ENCODE assay signal across 21 cellular contexts in the genomic region with DNA sequence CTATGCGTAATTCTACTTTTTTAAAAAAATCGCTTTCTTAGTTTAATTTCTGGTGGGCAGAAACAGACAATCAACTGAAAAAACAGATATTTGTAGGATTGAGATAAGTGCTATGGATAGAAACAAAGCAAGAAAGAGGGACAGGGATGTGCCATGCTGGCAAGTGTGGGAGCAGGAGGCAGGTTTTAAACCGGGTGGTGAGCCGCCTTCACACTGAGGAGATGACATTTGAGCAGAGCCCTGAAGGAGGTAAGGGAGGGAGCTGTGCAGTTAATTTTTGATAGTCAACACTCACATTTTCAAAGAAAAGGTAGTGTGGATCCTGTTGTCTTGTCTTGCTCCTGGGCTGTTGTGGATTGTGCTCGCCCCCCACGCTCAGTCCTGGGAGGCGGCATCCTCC. TPM values are rescaled to one million over a fixed set of nuclear protein-coding genes. Genes with fewer than 3 reads are reported as not detected.
"Had no signal": no experiment of that assay in that cellular context is flagged by ENCODE, and none has a peak within 500 bp of the region (broad histone marks: within the 10 kb centered on the region; RNA-seq: fewer than 3 reads in every experiment).

No MANE protein-coding gene starts in this region.

- H3K9me3 ChIP-seq: MG63, SJSA1 had no signal

- H3K27ac ChIP-seq: SJSA1, SK-N-MC had no signal

- DNase-seq: Karpas-422, KBM-7, MG63, NCI-H1092, NCI-H1105 treated with DMSO at 0.1 percent for 48 hours, NCI-H1417 treated with DMSO at 0.1 percent for 48 hours, NCI-H146, NCI-H1694 treated with DMSO at 0.1 percent for 48 hours, NCI-H1930, NCI-H2081, NCI-H2107, NCI-H2227 treated with DMSO at 0.1 percent for 48 hours, NCI-H524, NCI-H69, NCI-H774, Right ventricle myocardium superior, RPMI8226, SIG-M5 had no signal

- FAIRE-seq: RCC 7860 had no signal

RNA-seq across cellular contexts. Expression of gene TMEM217, which starts 46.8 kb away (rescaled TPM):
- total RNA-seq: Right ventricle myocardium superior had no signal
